In the genomic region with DNA sequence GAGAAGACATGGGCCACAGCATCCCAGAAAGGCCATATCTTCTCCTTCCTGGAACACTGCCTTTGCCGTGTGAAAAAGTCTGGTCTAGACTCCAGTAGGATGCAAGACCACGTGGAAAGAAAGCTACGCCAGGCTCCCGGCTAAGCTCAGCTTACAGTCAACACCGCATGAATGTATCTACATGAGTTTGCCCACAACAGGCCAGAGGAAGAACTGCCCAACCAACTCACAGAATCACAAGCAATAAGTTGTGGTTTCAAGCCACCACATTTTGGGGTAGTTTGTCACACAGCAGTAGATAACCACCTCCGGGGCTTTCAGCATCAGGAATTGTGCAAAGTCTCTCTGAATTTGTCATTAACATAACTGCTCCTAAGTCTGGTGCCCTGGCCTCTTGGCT, we compare ENCODE assay signal across 6 cellular contexts.
"Had no signal": no experiment of that assay in that cellular context is flagged by ENCODE, and none has a peak within 500 bp of the region (broad histone marks: within the 10 kb centered on the region; RNA-seq: fewer than 3 reads in every experiment).

No MANE protein-coding gene starts in this region.

- DNase-seq: activated CD4-positive, alpha-beta T cell treated with anti-CD3 and anti-CD28 coated beads, Interleukin-2, amount 50 U/mL, for 4 hours; activated effector memory CD4-positive, alpha-beta T cell treated with anti-CD3 and anti-CD28 coated beads, Interleukin-2, amount 50 U/mL, for 16 hours; activated T-cell treated with anti-CD3 and anti-CD28 coated beads, Interleukin-2, amount 50 U/mL, for 4 hours; cerebellar nuclear complex; hippocampal formation; thyroid gland had no signal
